ENCODE assay signal across 13 cellular contexts in the genomic region with DNA sequence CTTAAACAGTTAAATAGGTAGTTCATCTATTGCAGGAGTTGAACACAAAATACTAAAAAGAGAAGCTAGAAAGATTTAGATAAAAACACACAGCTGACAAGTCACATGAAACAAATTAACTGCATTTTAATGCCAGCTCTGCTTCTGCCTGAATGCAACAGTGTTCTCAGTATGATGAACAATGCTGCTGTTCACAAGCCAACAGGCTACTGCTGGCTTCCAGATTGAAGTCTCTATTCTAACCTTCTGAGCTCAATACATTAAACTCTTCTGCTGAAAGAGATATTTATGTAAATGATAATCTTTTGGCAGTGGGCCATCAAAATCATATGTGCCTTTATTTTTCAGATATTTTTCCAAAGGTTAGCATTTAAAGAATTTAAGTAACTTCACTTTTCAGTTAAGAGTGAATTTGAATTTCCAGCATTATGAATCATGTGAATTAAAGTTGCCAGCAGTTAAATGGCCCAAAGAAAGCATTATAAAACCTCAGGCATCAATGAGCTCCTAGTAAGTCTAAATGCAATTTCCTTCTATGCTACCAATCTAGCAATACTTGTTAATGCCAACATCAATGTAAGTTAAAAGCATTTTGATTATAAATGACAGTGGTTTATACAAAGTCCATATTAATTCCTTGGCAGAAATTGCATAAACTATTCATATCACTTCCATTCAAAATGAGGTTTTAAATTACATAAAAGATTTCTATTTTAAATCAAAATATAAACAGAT.
DNase-seq lines count a peak whose midpoint lies in the region; TF ChIP-seq lines count a peak whose summit lies in the region.
"Had no signal": no experiment of that assay in that cellular context is flagged by ENCODE, and none has a peak within 500 bp of the region (broad histone marks: within the 10 kb centered on the region; RNA-seq: fewer than 3 reads in every experiment).

No MANE protein-coding gene starts in this region.

- no peak for TF ChIP-seq POLR2A in uterus (IDR thresholded peaks at IDR 0.05)

- H3K36me3 ChIP-seq in uterus, result no peaks in the 10 kb centered on the region

- H3K27me3 ChIP-seq in uterus, result no peaks in the 10 kb centered on the region
- H3K27me3 ChIP-seq: SJCRH30 had no signal

- intact Hi-C loops in uterus (cut with DNase I; ENCODE audit: low total_unique reads), result no loop called here

- POLR2A ChIA-PET in GM10248 (lab: Yijun Ruan, JAX), result no interaction called here

- TF ChIP-seq CTCF in uterus (IDR thresholded peaks at IDR 0.05) (no peak), GM10248 (IDR thresholded peaks at IDR 0.05; ENCODE audit: control extremely low read depth, extremely low read depth, low read depth, missing control alignments) (no peak)

- H3K4me1 ChIP-seq in uterus, result no peaks in the 10 kb centered on the region
- H3K4me1 ChIP-seq: A549, SJCRH30 had no signal

- H3K9me3 ChIP-seq in uterus, result no peaks in the 10 kb centered on the region
- H3K9me3 ChIP-seq: SJCRH30 had no signal

- DNase-seq in NCI-H2171 treated with DMSO at 0.1 percent for 48 hours (lab: John Stamatoyannopoulos, UW) (peak; percentile 48), NCI-H2171 (lab: John Stamatoyannopoulos, UW) (no peak), amygdala (lab: John Stamatoyannopoulos, UW) (peak in 37 of 56 donors; percentile 1 to 80 (median 38)), foreskin melanocyte (peak; percentile 98), stromal cell of bone marrow (ENCODE audit: low read depth) (peak; percentile 38), uterus (no peak), GM10248 (ENCODE audit: extremely low spot score) (no peak)
- DNase-seq in NK-92 treated with Interleukin-12 subunit alpha and Interleukin-12 subunit beta, amount 100 ng/mL, for 24 hours (lab: John Stamatoyannopoulos, UW), result no peak
- DNase-seq: activated CD4-positive, CD25-positive, alpha-beta regulatory T cell; NCI-H2107 had no signal

- CTCF ChIA-PET in GM10248 (lab: Yijun Ruan, JAX), result no interaction called here

- peak overlapping the region in 1 of 2 donors; percentile 22 for H3K27ac ChIP-seq in uterus
- H3K27ac ChIP-seq: A549, SJCRH30 had no signal

- no peak overlapping the region for H3K4me3 ChIP-seq in uterus
- H3K4me3 ChIP-seq: A549, SJCRH30, smooth muscle cell had no signal

Comparison
In these comparisons a context has a peak if more than half of its experiments do, and no peak if none do; other contexts are left out.
1. DNase-seq: peak in NCI-H2171 treated with DMSO at 0.1 percent for 48 hours (single experiment), amygdala (37 of 56), foreskin melanocyte (single experiment) and stromal cell of bone marrow (single experiment); none in NCI-H2171 (single experiment), uterus (0 of 2), NK-92 treated with Interleukin-12 subunit alpha and Interleukin-12 subunit beta, amount 100 ng/mL, for 24 hours (single experiment) and GM10248 (single experiment).